18 cellular contexts compared by ENCODE assay signal in genomic region chr5:97026721-97027120, GRCh38.
DNase-seq lines count a peak whose midpoint lies in the region; ATAC-seq and TF ChIP-seq lines count a peak whose summit lies in the region.
"Had no signal": no experiment of that assay in that cellular context is flagged by ENCODE, and none has a peak within 500 bp of the region (broad histone marks: within the 10 kb centered on the region; RNA-seq: fewer than 3 reads in every experiment).

No MANE protein-coding gene starts in this region.

- H3K4me1 Mint-ChIP-seq in activated T-cell treated with anti-CD3 and anti-CD28 coated beads, Interleukin-2, amount 50 U/mL, for 4 hours (ENCODE audit: low read depth) = peaks cover 12% of the 10 kb centered on the region
- H3K4me1 Mint-ChIP-seq: GM23338 had no signal

- H3K27me3 Mint-ChIP-seq in activated T-cell treated with anti-CD3 and anti-CD28 coated beads, Interleukin-2, amount 50 U/mL, for 4 hours (ENCODE audit: low read depth) = no peaks in the 10 kb centered on the region
- H3K27me3 Mint-ChIP-seq: CD4-positive, CD25-positive, alpha-beta regulatory T cell had no signal

- no peak overlapping the region for H3K4me3 Mint-ChIP-seq in activated T-cell treated with anti-CD3 and anti-CD28 coated beads, Interleukin-2, amount 50 U/mL, for 4 hours
- H3K4me3 Mint-ChIP-seq: CD4-positive, CD25-positive, alpha-beta regulatory T cell; CD8-positive, alpha-beta T cell; GM23338; H9 had no signal

- DNase-seq in EH (ENCODE audit: low read depth) (peak; percentile 65), SJSA1 (ENCODE audit: low read depth in 1 of 2, low spot score in 2 of 2) (no peak), kidney tubule cell (ENCODE audit: low spot score) (peak; percentile 81), renal cortical epithelial cell (ENCODE audit: low read depth) (peak; percentile 82), vagina (ENCODE audit: extremely low spot score in 2 of 2) (no peak), hippocampal formation (lab: John Stamatoyannopoulos, UW) (no peak), AG20443 (ENCODE audit: low spot score) (no peak)
- no peak for DNase-seq in activated T-cell treated with anti-CD3 and anti-CD28 coated beads, Interleukin-2, amount 50 U/mL, for 4 hours
- DNase-seq: C1 segment of cervical spinal cord; Caco-2; CD4-positive, CD25-positive, alpha-beta regulatory T cell; CD8-positive, alpha-beta T cell; DMS153; DND-41; GF-D8; H9 had no signal

- H3K27me3 ChIP-seq in SJSA1 (replicated peaks) (no peaks in the 10 kb centered on the region), vagina (no peaks in the 10 kb centered on the region)

- H3K36me3 Mint-ChIP-seq in activated T-cell treated with anti-CD3 and anti-CD28 coated beads, Interleukin-2, amount 50 U/mL, for 4 hours (ENCODE audit: insufficient read depth) = peaks cover 54% of the 10 kb centered on the region

- H3K4me1 ChIP-seq in SJSA1 (replicated peaks) (no peaks in the 10 kb centered on the region), vagina (no peaks in the 10 kb centered on the region)

- no peaks in the 10 kb centered on the region for H3K9me3 Mint-ChIP-seq in activated T-cell treated with anti-CD3 and anti-CD28 coated beads, Interleukin-2, amount 50 U/mL, for 4 hours
- H3K9me3 Mint-ChIP-seq: CD8-positive, alpha-beta T cell; GM23338; H9 had no signal

- H3K27ac ChIP-seq in SJSA1 (peak overlapping the region; percentile 34), vagina (no peak overlapping the region)

- no peak for ATAC-seq in activated T-cell treated with anti-CD3 and anti-CD28 coated beads, Interleukin-2, amount 50 U/mL, for 4 hours
- ATAC-seq: CD8-positive, alpha-beta T cell; GM23338; HCT116 had no signal

- intact Hi-C loops in vagina (cut with DNase I) = no loop called here

- TF ChIP-seq POLR2A in vagina (IDR thresholded peaks at IDR 0.05) = no peak

- H3K9me3 ChIP-seq in SJSA1 (replicated peaks) = no peaks in the 10 kb centered on the region
- H3K9me3 ChIP-seq in vagina = no peaks in the 10 kb centered on the region
- H3K9me3 ChIP-seq: Caco-2 had no signal

- no peak for TF ChIP-seq CTCF in vagina (IDR thresholded peaks at IDR 0.05)

- no peak overlapping the region for H3K4me3 ChIP-seq in SJSA1
- H3K4me3 ChIP-seq in vagina = no peak overlapping the region
- H3K4me3 ChIP-seq: GM23338 had no signal

- peaks cover 24% of the 10 kb centered on the region for H3K36me3 ChIP-seq in SJSA1
- peaks cover 0 to 62% of the 10 kb centered on the region in 2 donors for H3K36me3 ChIP-seq in vagina

Comparison
In these comparisons a context has a peak if more than half of its experiments do, and no peak if none do; other contexts are left out.
1. DNase-seq: peak in EH (single experiment), kidney tubule cell (single experiment) and renal cortical epithelial cell (single experiment); none in SJSA1 (0 of 2), vagina (0 of 2), activated T-cell treated with anti-CD3 and anti-CD28 coated beads, Interleukin-2, amount 50 U/mL, for 4 hours (single experiment), hippocampal formation (0 of 2) and AG20443 (single experiment).